Comparison of ENCODE assay signal across 17 cellular contexts in genomic region chr19:45874620-45874966, GRCh38. TPM values are rescaled to one million over a fixed set of nuclear protein-coding genes. Genes with fewer than 3 reads are reported as not detected.
A peak's percentile ranks its signal among the peaks of the same experiment; 100 is the strongest.
DNase-seq lines count a peak whose midpoint lies in the region; ATAC-seq, FAIRE-seq and TF ChIP-seq lines count a peak whose summit lies in the region.
"Had no signal": no experiment of that assay in that cellular context is flagged by ENCODE, and none has a peak within 500 bp of the region (broad histone marks: within the 10 kb centered on the region; RNA-seq: fewer than 3 reads in every experiment).

No MANE protein-coding gene starts in this region.

- H3K36me3 ChIP-seq in osteoblast (ENCODE audit: insufficient read depth, low read length), result no peaks in the 10 kb centered on the region
- no peaks in the 10 kb centered on the region for H3K36me3 ChIP-seq in PC-3 (ENCODE audit: low read depth, low read length)
- H3K36me3 ChIP-seq: BLaER1 treated with 17β-estradiol and CSF1 and Interleukin-3, amounts not matched to agents 10 nM and 100 nM had no signal

- intact Hi-C loops in PC-3 (cut with micrococcal nuclease), result no loop called here

- no peak overlapping the region for H3K4me3 ChIP-seq in NB4 (ENCODE audit: low read depth, low read length)
- no peak overlapping the region for H3K4me3 ChIP-seq in osteoblast (ENCODE audit: insufficient read depth, low read length)
- no peak overlapping the region for H3K4me3 ChIP-seq in PC-3 (ENCODE audit: low read length)
- H3K4me3 ChIP-seq: BLaER1 treated with 17β-estradiol and CSF1 and Interleukin-3, amounts not matched to agents 10 nM and 100 nM; GM23338 had no signal

- FAIRE-seq in D721Med (lab: Jason Lieb, UNC), result no peak
- FAIRE-seq: A204.1 had no signal

- no peak overlapping the region for H3K27ac ChIP-seq in osteoblast (ENCODE audit: low read depth, low read length)
- no peak overlapping the region for H3K27ac ChIP-seq in PC-3 (ENCODE audit: low read length)
- H3K27ac ChIP-seq: BLaER1 treated with 17β-estradiol and CSF1 and Interleukin-3, amounts not matched to agents 10 nM and 100 nM had no signal

- CTCF ChIA-PET in PC-3 (lab: Charles Lee), result no interaction called here

- no peak overlapping the region for H3K9ac ChIP-seq in PC-3 (ENCODE audit: low read length)
- H3K9ac ChIP-seq: BLaER1 treated with 17β-estradiol and CSF1 and Interleukin-3, amounts not matched to agents 10 nM and 100 nM had no signal

- DNase-seq in NB4 (ENCODE audit: low read depth) (peak; percentile 8), endothelial cell (ENCODE audit: low spot score) (no peak), osteoblast (ENCODE audit: insufficient read length, low spot score, missing footprints) (peak; percentile 27), superior temporal gyrus (ENCODE audit: extremely low spot score) (no peak), D721Med (ENCODE audit: insufficient read length, low spot score) (no peak), PC-3 (no peak)
- DNase-seq: GF-D8, MV-4-11, NCI-H1417 treated with DMSO at 0.1 percent for 48 hours, NCI-H1930, NCI-H2171, NCI-H446 treated with DMSO at 0.1 percent for 48 hours had no signal

- peaks cover 3% of the 10 kb centered on the region for H3K4me1 ChIP-seq in osteoblast (ENCODE audit: insufficient read depth, low read length)
- peaks cover 5% of the 10 kb centered on the region; the same call in 1 of the 2 replicates for H3K4me1 ChIP-seq in PC-3 (ENCODE audit: insufficient read depth, low read length)

- H3K9me3 Mint-ChIP-seq in endothelial cell (ENCODE audit: unreplicated experiment), result no peaks in the 10 kb centered on the region
- H3K9me3 Mint-ChIP-seq: GM23338 had no signal

- H3K4me2 ChIP-seq in osteoblast (ENCODE audit: insufficient read depth, low read length) (no peak overlapping the region), PC-3 (ENCODE audit: low read length) (no peak overlapping the region)
- H3K4me2 ChIP-seq: GM23338 had no signal

- no peaks in the 10 kb centered on the region for H3K9me2 ChIP-seq in PC-3 (replicated peaks; ENCODE audit: low read length)

- TF ChIP-seq POLR2A in NB4 (IDR thresholded peaks at IDR 0.05; ENCODE audit: extremely low read depth, insufficient read length), result no peak

- BruUV-seq in PC-3 (replicated peaks; lab: Mats Ljungman, UMichigan), result no TSS peak

- H3K79me2 ChIP-seq in osteoblast (ENCODE audit: insufficient read depth, low read length) (no peaks in the 10 kb centered on the region), PC-3 (ENCODE audit: low read length) (no peaks in the 10 kb centered on the region)

- peak overlapping the region; percentile 76 for H3K4me3 Mint-ChIP-seq in endothelial cell (ENCODE audit: unreplicated experiment)
- H3K4me3 Mint-ChIP-seq: GM23338 had no signal

- no peaks in the 10 kb centered on the region for H3K36me3 Mint-ChIP-seq in endothelial cell (ENCODE audit: low read depth, unreplicated experiment)

- POLR2A ChIA-PET in PC-3 (lab: Charles Lee; ENCODE audit: unreplicated experiment), result no interaction called here

- TF ChIP-seq CTCF in NB4 (IDR thresholded peaks at IDR 0.05; ENCODE audit: low read depth, low read length) (no peak), endothelial cell (IDR thresholded peaks at IDR 0.05; ENCODE audit: unreplicated experiment) (no peak), osteoblast (IDR thresholded peaks at IDR 0.05; ENCODE audit: extremely low read depth, low read depth, low read length) (no peak), D721Med (IDR thresholded peaks at IDR 0.05; ENCODE audit: insufficient read depth, missing control alignments) (no peak), PC-3 (conservative IDR thresholded peaks at IDR 0.05; ENCODE audit: low read depth, low read length) (no peak)

- H4K20me1 ChIP-seq in osteoblast (ENCODE audit: insufficient read depth, low read length) (no peaks in the 10 kb centered on the region), PC-3 (ENCODE audit: low read length) (no peaks in the 10 kb centered on the region)

- H3F3A ChIP-seq in PC-3 (ENCODE audit: low read length, unreplicated experiment), result no peaks in the 10 kb centered on the region

- H3K27me3 Mint-ChIP-seq in endothelial cell (ENCODE audit: unreplicated experiment), result peaks cover 12% of the 10 kb centered on the region

- H3K9me3 ChIP-seq in osteoblast (ENCODE audit: low read depth, low read length), result no peaks in the 10 kb centered on the region
- no peaks in the 10 kb centered on the region for H3K9me3 ChIP-seq in PC-3 (ENCODE audit: low read length)
- H3K9me3 ChIP-seq: BLaER1 treated with 17β-estradiol and CSF1 and Interleukin-3, amounts not matched to agents 10 nM and 100 nM had no signal

- no peak for ATAC-seq in PC-3
- ATAC-seq: GM23338, Panc1 had no signal

- H3K4me1 Mint-ChIP-seq in endothelial cell (ENCODE audit: unreplicated experiment), result peaks cover 29% of the 10 kb centered on the region

- peak overlapping the region; percentile 67 for H3K27ac Mint-ChIP-seq in endothelial cell (ENCODE audit: unreplicated experiment)
- H3K27ac Mint-ChIP-seq: GM23338 had no signal

- H3K27me3 ChIP-seq in osteoblast (ENCODE audit: insufficient read depth, low read length) (peaks cover 9% of the 10 kb centered on the region), PC-3 (ENCODE audit: low read length) (no peaks in the 10 kb centered on the region)

- H2AFZ ChIP-seq in osteoblast (ENCODE audit: low read length) (no peak overlapping the region), PC-3 (ENCODE audit: low read length) (no peak overlapping the region)
- H2AFZ ChIP-seq: GM23338 had no signal

RNA-seq across cellular contexts. Expression of gene FOXA3, which starts 10.5 kb away (rescaled TPM):
- 1.1 TPM for total RNA-seq in endothelial cell (ENCODE audit: unreplicated experiment)
- not detected in 2 replicates for total RNA-seq in osteoblast
- total RNA-seq in PC-3 (2014; rRNA removed), result 0.33 and 0.40 TPM in 2 replicates

RNA-seq across cellular contexts. Expression of gene IRF2BP1, which starts 11.3 kb away (rescaled TPM):
- total RNA-seq in endothelial cell (ENCODE audit: unreplicated experiment) (17.6 TPM), osteoblast (28.6 and 35.8 TPM in 2 replicates), PC-3 (2014; rRNA removed) (31.5 and 38.6 TPM in 2 replicates)

RNA-seq across cellular contexts. Expression of gene SYMPK, which starts 11.6 kb away (rescaled TPM):
- 70.7 TPM for total RNA-seq in endothelial cell (ENCODE audit: unreplicated experiment)
- total RNA-seq in osteoblast, result 30.6 and 42.0 TPM in 2 replicates
- total RNA-seq in PC-3 (2014; rRNA removed), result 36.6 and 67.3 TPM in 2 replicates

RNA-seq across cellular contexts. Expression of gene MYPOP, which starts 27.8 kb away (rescaled TPM):
- total RNA-seq in endothelial cell (ENCODE audit: unreplicated experiment), result 9.0 TPM
- total RNA-seq in osteoblast, result 2.1 and 3.3 TPM in 2 replicates
- 5.4 and 12.0 TPM in 2 replicates for total RNA-seq in PC-3 (2014; rRNA removed)

RNA-seq across cellular contexts. Expression of gene NANOS2, which starts 40.0 kb away (rescaled TPM):
- total RNA-seq in endothelial cell (ENCODE audit: unreplicated experiment), result not detected
- total RNA-seq in osteoblast, result not detected in 2 replicates
- total RNA-seq in PC-3 (2014; rRNA removed), result not detected in 2 replicates
- total RNA-seq: Daoy had no signal

Comparison
In these comparisons a context has a peak if more than half of its experiments do, and no peak if none do; other contexts are left out.
1. DNase-seq: peak in NB4 (single experiment) and osteoblast (single experiment); none in endothelial cell (single experiment), superior temporal gyrus (single experiment), D721Med (single experiment) and PC-3 (single experiment).